In genomic region chr7:6589829-6590644, GRCh38 we compare ENCODE assay signal across 1 cellular context.
A peak's percentile ranks its signal among the peaks of the same experiment; 100 is the strongest.
TF ChIP-seq lines count a peak whose summit lies in the region.

TSS of gene INTS15 (plus strand) at chr7:6590021. CDS start at chr7:6590284, 263 bp downstream.

TF ChIP-seq in HepG2, 621 proteins besides CTCF, POLR2A, EP300 and RAD21 (continued from another document and continues in another):
- TF ChIP-seq KIAA2018 (CRISPR knock-in tag; IDR thresholded peaks at IDR 0.05; ENCODE audit: borderline replicate concordance) (0 out of 2 replicates have a peak, but pooled peaks have one; percentile 28), SYNCRIP (IDR thresholded peaks at IDR 0.05; ENCODE audit: insufficient read depth, low read depth, low read length) (no peak), PRDM4 (CRISPR knock-in tag; IDR thresholded peaks at IDR 0.05; ENCODE audit: borderline replicate concordance) (no peak), PAXIP1 (CRISPR knock-in tag; conservative IDR thresholded peaks at IDR 0.05) (no peak), TFDP2 (CRISPR knock-in tag; IDR thresholded peaks at IDR 0.05) (0 out of 2 replicates have a peak, but pooled peaks have one; percentile 15), PRDM10 (CRISPR knock-in tag; IDR thresholded peaks at IDR 0.05; ENCODE audit: low read depth) (no peak), ZNF782 (CRISPR knock-in tag; IDR thresholded peaks at IDR 0.05; ENCODE audit: borderline replicate concordance) (0 out of 2 replicates have a peak, but pooled peaks have one; percentile 65), ZSCAN12 (CRISPR knock-in tag; IDR thresholded peaks at IDR 0.05) (no peak), RFX3 (CRISPR knock-in tag; IDR thresholded peaks at IDR 0.05) (no peak), ELK4 (CRISPR knock-in tag; IDR thresholded peaks at IDR 0.05; ENCODE audit: borderline replicate concordance) (no peak), PBX2 (CRISPR knock-in tag; IDR thresholded peaks at IDR 0.05) (no peak), ZSCAN5A (CRISPR knock-in tag; IDR thresholded peaks at IDR 0.05; ENCODE audit: borderline replicate concordance) (no peak), AGO2 (optimal IDR thresholded peaks at IDR 0.05; ENCODE audit: low read depth, low read length) (peak; percentile 97), ZSCAN22 (CRISPR knock-in tag; IDR thresholded peaks at IDR 0.05) (no peak), ZBTB33 (CRISPR knock-in tag; IDR thresholded peaks at IDR 0.05) (no peak)
